Comparison of ENCODE assay signal across 31 cellular contexts in genomic region chr4:111334356-111334755, GRCh38.
"Had no signal": no experiment of that assay in that cellular context is flagged by ENCODE, and none has a peak within 500 bp of the region (broad histone marks: within the 10 kb centered on the region; RNA-seq: fewer than 3 reads in every experiment).

No MANE protein-coding gene starts in this region.

- H3K27me3 ChIP-seq: MG63, Peyer's patch, SJSA1 had no signal

- H3K4me3 Mint-ChIP-seq: activated B cell treated with CpG ODN at 0.5 μM for 24 hours; activated CD4-positive, alpha-beta memory T cell treated with anti-CD3 and anti-CD28 coated beads, Interleukin-2, amount 10 ng/mL, durations not matched to agents 7 days and 5 days; activated naive CD4-positive, alpha-beta T cell treated with anti-CD3 and anti-CD28 coated beads, Interleukin-2, amount 50 U/mL, for 24 hours; activated naive CD8-positive, alpha-beta T cell treated with anti-CD3 and anti-CD28 coated beads, Interleukin-2, amount 10 ng/mL, durations not matched to agents 7 days and 5 days; activated T-cell treated with anti-CD3 and anti-CD28 coated beads, Interleukin-2, amount 50 U/mL, for 24 hours; brain; T-helper 1 cell treated with Interleukin-12 subunit alpha and Interleukin-12 subunit beta and Interleukin-4 antibody, amounts not matched to agents 30 μg/mL and 1 μg/mL, for 36 hours; T-helper 2 cell treated with Interferon-gamma antibody and Interleukin-4, amounts not matched to agents 5 μg/mL and 100 μg/mL, for 36 hours had no signal

- H3K4me3 ChIP-seq: MG63, Peyer's patch, SJSA1 had no signal

- H3K4me1 ChIP-seq: Peyer's patch, SJSA1 had no signal

- H3K4me1 Mint-ChIP-seq: activated B cell treated with CpG ODN at 0.5 μM for 24 hours; activated CD4-positive, alpha-beta memory T cell treated with anti-CD3 and anti-CD28 coated beads, Interleukin-2, amount 10 ng/mL, durations not matched to agents 7 days and 5 days; activated naive CD4-positive, alpha-beta T cell treated with anti-CD3 and anti-CD28 coated beads, Interleukin-2, amount 50 U/mL, for 24 hours; activated naive CD8-positive, alpha-beta T cell treated with anti-CD3 and anti-CD28 coated beads, Interleukin-2, amount 10 ng/mL, durations not matched to agents 7 days and 5 days had no signal

- H3K36me3 ChIP-seq: MG63, Peyer's patch, SJSA1 had no signal

- H3K27ac ChIP-seq: Peyer's patch, SJSA1, VCaP had no signal

- H3K9me3 ChIP-seq: MG63, Peyer's patch, SJSA1, SK-N-SH had no signal

- H3K27ac Mint-ChIP-seq: activated B cell treated with CpG ODN at 0.5 μM for 24 hours; activated CD4-positive, alpha-beta memory T cell treated with anti-CD3 and anti-CD28 coated beads, Interleukin-2, amount 10 ng/mL, durations not matched to agents 7 days and 5 days; activated naive CD4-positive, alpha-beta T cell treated with anti-CD3 and anti-CD28 coated beads, Interleukin-2, amount 50 U/mL, for 24 hours; activated naive CD8-positive, alpha-beta T cell treated with anti-CD3 and anti-CD28 coated beads, Interleukin-2, amount 10 ng/mL, durations not matched to agents 7 days and 5 days; activated T-cell treated with anti-CD3 and anti-CD28 coated beads, Interleukin-2, amount 50 U/mL, for 24 hours; activated T-helper 2 cell treated with anti-CD3 and anti-CD28 coated beads, Interferon-gamma antibody, Interleukin-2, Interleukin-4, amounts not matched to agents 10 μg/mL and 5 μg/mL and 100 μg/mL, durations not matched to agents 14 hours and 24 hours and 36 hours; brain; T-helper 1 cell treated with Interleukin-12 subunit alpha and Interleukin-12 subunit beta and Interleukin-4 antibody, amounts not matched to agents 30 μg/mL and 1 μg/mL, for 36 hours; T-helper 2 cell treated with Interferon-gamma antibody and Interleukin-4, amounts not matched to agents 5 μg/mL and 100 μg/mL, for 36 hours had no signal

- H3K4me2 ChIP-seq: SK-N-SH had no signal

- DNase-seq: activated B cell treated with CpG ODN at 0.5 μM for 24 hours; activated CD4-positive, alpha-beta memory T cell treated with anti-CD3 and anti-CD28 coated beads, Interleukin-2, amount 10 ng/mL, durations not matched to agents 7 days and 5 days; activated CD4-positive, alpha-beta T cell treated with anti-CD3 and anti-CD28 coated beads for 4 hours; activated CD4-positive, CD25-positive, alpha-beta regulatory T cell treated with anti-CD3 and anti-CD28 coated beads, Interleukin-2, amount 50 U/mL, for 72 hours; activated gamma-delta T cell; activated naive CD4-positive, alpha-beta T cell treated with Interleukin-2 at 50 U/mL for 16 hours; activated naive CD8-positive, alpha-beta T cell treated with anti-CD3 and anti-CD28 coated beads, Interleukin-2, amount 10 ng/mL, durations not matched to agents 7 days and 5 days; activated T-cell treated with anti-CD3 and anti-CD28 coated beads, Interleukin-2, amount 50 U/mL, for 24 hours; amygdala; central memory CD4-positive, alpha-beta T cell; Kasumi-1; MG63; NCI-H1048; NCI-H1105 treated with DMSO at 0.1 percent for 48 hours; NCI-H1436; NCI-H1694; NCI-H2029; NCI-H345; NCI-H524 treated with DMSO at 0.1 percent for 48 hours; PC-3; Peyer's patch; RPMI8226; SHP77 treated with DMSO at 0.1 percent for 48 hours; SK-N-SH had no signal

- H3K9me3 Mint-ChIP-seq: activated B cell treated with CpG ODN at 0.5 μM for 24 hours; T-helper 1 cell treated with Interleukin-12 subunit alpha and Interleukin-12 subunit beta and Interleukin-4 antibody, amounts not matched to agents 30 μg/mL and 1 μg/mL, for 36 hours had no signal

- ATAC-seq: PC-3 had no signal

- H3K27me3 Mint-ChIP-seq: activated B cell treated with CpG ODN at 0.5 μM for 24 hours; activated CD4-positive, alpha-beta memory T cell treated with anti-CD3 and anti-CD28 coated beads, Interleukin-2, amount 10 ng/mL, durations not matched to agents 7 days and 5 days; activated naive CD4-positive, alpha-beta T cell treated with anti-CD3 and anti-CD28 coated beads, Interleukin-2, amount 50 U/mL, for 24 hours; activated naive CD8-positive, alpha-beta T cell treated with anti-CD3 and anti-CD28 coated beads, Interleukin-2, amount 10 ng/mL, durations not matched to agents 7 days and 5 days; activated T-cell treated with anti-CD3 and anti-CD28 coated beads, Interleukin-2, amount 50 U/mL, for 24 hours; brain had no signal

- H3K9ac ChIP-seq: SK-N-SH had no signal
